ENCODE assay signal across 15 cellular contexts in genomic region chr5:180008433-180008832, GRCh38.
"Had no signal": no experiment of that assay in that cellular context is flagged by ENCODE, and none has a peak within 500 bp of the region (broad histone marks: within the 10 kb centered on the region; RNA-seq: fewer than 3 reads in every experiment).

No MANE protein-coding gene starts in this region.

- H3K27ac ChIP-seq: body of pancreas, pancreas, SK-N-MC, thyroid gland, VCaP had no signal

- H3K27me3 ChIP-seq: body of pancreas, pancreas, thyroid gland had no signal

- H3K4me3 Mint-ChIP-seq: activated CD8-positive, alpha-beta T cell treated with anti-CD3 and anti-CD28 coated beads for 36 hours; activated naive CD8-positive, alpha-beta T cell treated with anti-CD3 and anti-CD28 coated beads for 36 hours; activated T-cell treated with anti-CD3 and anti-CD28 coated beads, Interleukin-2, amount 50 U/mL, for 72 hours; T-cell had no signal

- H3K9me3 Mint-ChIP-seq: activated CD8-positive, alpha-beta T cell treated with anti-CD3 and anti-CD28 coated beads for 36 hours; activated naive CD8-positive, alpha-beta T cell treated with anti-CD3 and anti-CD28 coated beads for 36 hours; activated T-cell treated with anti-CD3 and anti-CD28 coated beads, Interleukin-2, amount 50 U/mL, for 72 hours; neural crest cell; T-cell had no signal

- H3K4me1 ChIP-seq: pancreas, thyroid gland had no signal

- H3K4me3 ChIP-seq: body of pancreas, pancreas, SK-N-MC, thyroid gland had no signal

- H3K27me3 Mint-ChIP-seq: activated CD8-positive, alpha-beta T cell treated with anti-CD3 and anti-CD28 coated beads for 36 hours; activated naive CD8-positive, alpha-beta T cell treated with anti-CD3 and anti-CD28 coated beads for 36 hours; T-cell had no signal

- H3K9me3 ChIP-seq: body of pancreas, pancreas, thyroid gland had no signal

- DNase-seq: activated CD4-positive, alpha-beta T cell treated with anti-CD3 and anti-CD28 coated beads for 48 hours; activated CD8-positive, alpha-beta memory T cell treated with anti-CD3 and anti-CD28 coated beads, Interleukin-2, amount 50 U/mL, for 48 hours; activated CD8-positive, alpha-beta T cell treated with anti-CD3 and anti-CD28 coated beads for 36 hours; activated gamma-delta T cell; activated naive CD8-positive, alpha-beta T cell treated with anti-CD3 and anti-CD28 coated beads for 36 hours; activated T-cell treated with anti-CD3 and anti-CD28 coated beads, Interleukin-2, amount 50 U/mL, for 72 hours; body of pancreas; mesenchymal stem cell; pancreas; stimulated activated CD4-positive, alpha-beta T cell treated with anti-CD3 and anti-CD28 coated beads, Interleukin-1b, Interleukin-23, amount 100 ng/mL, for 48 hours; T-cell; thyroid gland had no signal

- ATAC-seq: activated CD8-positive, alpha-beta T cell treated with anti-CD3 and anti-CD28 coated beads for 36 hours; activated T-cell treated with anti-CD3 and anti-CD28 coated beads, Interleukin-2, amount 50 U/mL, for 72 hours; T-cell had no signal

- H3K27ac Mint-ChIP-seq: activated CD8-positive, alpha-beta T cell treated with anti-CD3 and anti-CD28 coated beads for 36 hours; activated naive CD8-positive, alpha-beta T cell treated with anti-CD3 and anti-CD28 coated beads for 36 hours; activated T-cell treated with anti-CD3 and anti-CD28 coated beads, Interleukin-2, amount 50 U/mL, for 72 hours; T-cell had no signal
